Comparison of ENCODE assay signal across 18 cellular contexts in genomic region chr6:119296036-119297035, GRCh38. TPM values are rescaled to one million over a fixed set of nuclear protein-coding genes. Genes with fewer than 3 reads are reported as not detected.
A peak's percentile ranks its signal among the peaks of the same experiment; 100 is the strongest.
DNase-seq lines count a peak whose midpoint lies in the region; ATAC-seq, FAIRE-seq and TF ChIP-seq lines count a peak whose summit lies in the region.
"Had no signal": no experiment of that assay in that cellular context is flagged by ENCODE, and none has a peak within 500 bp of the region (broad histone marks: within the 10 kb centered on the region; RNA-seq: fewer than 3 reads in every experiment).

No MANE protein-coding gene starts in this region.

- no peak for TF ChIP-seq EP300 in GM12878 (IDR thresholded peaks at IDR 0.05; ENCODE audit: borderline replicate concordance in 1 of 2, control insufficient read depth in 1 of 2, low read depth in 2 of 2, low read length in 2 of 2)

- in situ Hi-C loops in GM12878 (cut with MboI), result no loop called here

- H2AFZ ChIP-seq in GM12878 (ENCODE audit: control insufficient read depth, low read depth, low read length), result no peak overlapping the region

- no peak overlapping the region for H3K4me2 ChIP-seq in GM12878 (ENCODE audit: control insufficient read depth, insufficient read depth)
- H3K4me2 ChIP-seq: BLaER1 had no signal

- no peak overlapping the region for H3K4me3 ChIP-seq in HUES48 (ENCODE audit: low read depth, low read length)
- H3K4me3 ChIP-seq in GM12878, result no peak overlapping the region
- H3K4me3 ChIP-seq in iPS-20b (ENCODE audit: low read length), result 0 out of 2 replicates have a peak overlapping the region, but pooled peaks have one; percentile 2
- peak overlapping the region; percentile 26 to 31 for H3K4me3 ChIP-seq in aorta (ENCODE audit: low read length in 2 of 2)
- H3K4me3 ChIP-seq: BLaER1, sigmoid colon had no signal

- H4K20me1 ChIP-seq in GM12878 (ENCODE audit: control insufficient read depth, insufficient read depth), result no peaks in the 10 kb centered on the region
- H4K20me1 ChIP-seq: BLaER1 had no signal

- no peak for DNase-seq in GM12878 (ENCODE audit: low read depth, low spot score)
- no peak for DNase-seq in aorta
- DNase-seq in stimulated activated CD4-positive, alpha-beta T cell treated with anti-CD3 and anti-CD28 coated beads, Interleukin-15, amount 100 ng/mL, for 24 hours, result no peak
- no peak for DNase-seq in NOMO-1 treated with DMSO at 0.1 percent for 48 hours (lab: John Stamatoyannopoulos, UW; ENCODE audit: unreplicated experiment)
- DNase-seq: activated CD4-positive, alpha-beta T cell treated with anti-CD3 and anti-CD28 coated beads for 48 hours; Caco-2; NCI-H1436; NCI-H774; PC-3; sigmoid colon; stimulated activated CD4-positive, alpha-beta T cell treated with anti-CD3 and anti-CD28 coated beads, Interleukin-1b, Interleukin-23, amount 100 ng/mL, for 48 hours; stimulated activated naive B cell treated with anti-CD40 and anti-IgM and Interleukin-4, amounts not matched to agents 10 μg/mL and 1 μg/mL and 100 μg/mL, for 72 hours had no signal

- no TSS peak for BruUV-seq in GM12878 (replicated peaks; lab: Mats Ljungman, UMichigan)

- ATAC-seq in GM12878, result peak; percentile 68
- ATAC-seq in aorta (ENCODE audit: low FRiP score), result no peak
- ATAC-seq in SK-N-SH treated with all-trans-retinoic acid at 6 μM for 48 hours, result no peak
- ATAC-seq: PC-3; stimulated activated naive B cell treated with anti-CD40 and anti-IgM and Interleukin-4, amounts not matched to agents 10 μg/mL and 1 μg/mL and 100 μg/mL, for 72 hours had no signal

- intact Hi-C loops in GM12878 (cut with micrococcal nuclease; ENCODE audit: unreplicated experiment), result no loop called here
- intact Hi-C loops in aorta (cut with DNase I), result no loop called here

- CTCF ChIA-PET in GM12878 (lab: Yijun Ruan, JAX), result interaction anchor here (1.2 to 1.3 kb wide), 2 partner anchors 8 to 47 kb away, joined by 3 to 8 read pairs; no protein-coding TSS in a partner anchor

- H3K27ac ChIP-seq in HUES48 (ENCODE audit: low read depth, low read length) (peak overlapping the region; percentile 29), GM12878 (ENCODE audit: control insufficient read depth, insufficient read depth) (no peak overlapping the region), iPS-20b (ENCODE audit: low read length) (no peak overlapping the region), aorta (ENCODE audit: low read depth in 1 of 2, low read length in 2 of 2) (no peak overlapping the region)
- H3K27ac ChIP-seq: BLaER1, sigmoid colon had no signal

- SMC1A ChIA-PET in GM12878 (lab: Charles Lee; ENCODE audit: uncharacterized antibody, unreplicated experiment), result interaction anchor here (1.4 kb wide), 3 partner anchors 12 to 42 kb away, joined by 4 to 13 read pairs (median 5); no protein-coding TSS in a partner anchor

- POLR2A ChIA-PET in GM12878 (lab: Charles Lee), result interaction anchor here (0.5 kb wide), 1 partner anchor 88 kb away, joined by 4 read pairs; no protein-coding TSS in a partner anchor

- no peak for TF ChIP-seq RAD21 in GM12878 (IDR thresholded peaks at IDR 0.05; ENCODE audit: insufficient read depth, low read depth, low read length)

- TF ChIP-seq CTCF in GM12878 (IDR thresholded peaks at IDR 0.05 in 2 of 3, conservative IDR thresholded peaks at IDR 0.05 in 1 of 3; ENCODE audit: control insufficient read depth in 2 of 3, extremely low read depth in 1 of 3, insufficient read depth in 1 of 3, low read depth in 3 of 3, low read length in 3 of 3), result no peak

- FAIRE-seq in GM12878 (lab: Jason Lieb, UNC), result no peak
- FAIRE-seq: bronchial epithelial cell, keratinocyte had no signal

- H3K9ac ChIP-seq in HUES48 (ENCODE audit: low read depth, low read length) (no peak overlapping the region), GM12878 (ENCODE audit: control insufficient read depth, insufficient read depth, low read length) (no peak overlapping the region), iPS-20b (ENCODE audit: low read depth, low read length) (no peak overlapping the region)
- H3K9ac ChIP-seq: BLaER1 had no signal

- H3K79me2 ChIP-seq in GM12878 (ENCODE audit: control insufficient read depth, insufficient read depth, low read length), result no peaks in the 10 kb centered on the region

- RAD21 ChIA-PET in GM12878 (lab: Charles Lee; ENCODE audit: unreplicated experiment), result interaction anchor here (0.9 to 1.4 kb wide), 2 partner anchors 17 to 50 kb away, joined by 3 to 8 read pairs; no protein-coding TSS in a partner anchor

- 86% methylated on average over 4 of the region's 4 CpGs for WGBS in GM12878 (ENCODE audit: insufficient coverage, insufficient replicate concordance, low lambda C conversion rate, missing lambda C conversion rate)
- WGBS in aorta, 2 donors, result 48 to 49% methylated on average over 4 of the region's 4 CpGs

- H3K36me3 ChIP-seq in HUES48 (ENCODE audit: control insufficient read depth, insufficient read depth, low read length), result no peaks in the 10 kb centered on the region
- peaks cover 0 to 2% of the 10 kb centered on the region in 2 experiments; a peak in 1 of 4 replicates for H3K36me3 ChIP-seq in GM12878 (ENCODE audit: control insufficient read depth in 2 of 2, insufficient read depth in 2 of 2, low read length in 1 of 2)
- H3K36me3 ChIP-seq in iPS-20b (ENCODE audit: insufficient read depth, low read depth, low read length), result no peaks in the 10 kb centered on the region
- H3K36me3 ChIP-seq in aorta (ENCODE audit: control insufficient read depth in 1 of 2, insufficient read depth in 2 of 2, low read length in 1 of 2), result no peaks in the 10 kb centered on the region
- H3K36me3 ChIP-seq: BLaER1 had no signal

- H3K4me1 ChIP-seq in HUES48 (ENCODE audit: control insufficient read depth, insufficient read depth, low read length) (peaks cover 15% of the 10 kb centered on the region), GM12878 (ENCODE audit: control insufficient read depth, insufficient read depth, low read length) (no peaks in the 10 kb centered on the region), iPS-20b (ENCODE audit: insufficient read depth, low read length) (peaks cover 10% of the 10 kb centered on the region), aorta (ENCODE audit: control insufficient read depth in 1 of 2, insufficient read depth in 2 of 2, low read length in 2 of 2) (no peaks in the 10 kb centered on the region)
- H3K4me1 ChIP-seq: BLaER1 had no signal

- H3K27me3 ChIP-seq in HUES48 (ENCODE audit: control insufficient read depth, insufficient read depth, low read length) (no peaks in the 10 kb centered on the region), GM12878 (replicated peaks in 1 of 2; ENCODE audit: control insufficient read depth in 2 of 2, insufficient read depth in 2 of 2, low read length in 1 of 2) (no peaks in the 10 kb centered on the region), iPS-20b (ENCODE audit: insufficient read depth, low read length) (no peaks in the 10 kb centered on the region), aorta (ENCODE audit: control insufficient read depth in 1 of 2, insufficient read depth in 2 of 2, low read length in 1 of 2) (no peaks in the 10 kb centered on the region)
- H3K27me3 ChIP-seq: BLaER1, sigmoid colon had no signal

- H3K9me3 ChIP-seq in HUES48 (ENCODE audit: control insufficient read depth, insufficient read depth, low read length) (no peaks in the 10 kb centered on the region), GM12878 (replicated peaks; ENCODE audit: control insufficient read depth, insufficient read depth, low read length) (no peaks in the 10 kb centered on the region), iPS-20b (ENCODE audit: insufficient read depth, low read depth, low read length) (no peaks in the 10 kb centered on the region), aorta (ENCODE audit: control insufficient read depth, low read length) (no peaks in the 10 kb centered on the region)
- H3K9me3 ChIP-seq: BLaER1, Caco-2, sigmoid colon had no signal

- no peak for TF ChIP-seq POLR2A in GM12878 (IDR thresholded peaks at IDR 0.05; ENCODE audit: low read depth, low read length)

TF ChIP-seq in GM12878, 131 proteins besides CTCF, POLR2A, EP300 and RAD21 (continues in another document):
- no peak for TF ChIP-seq BHLHE40 (IDR thresholded peaks at IDR 0.05; ENCODE audit: borderline replicate concordance in 1 of 2, low read depth in 2 of 2, low read length in 1 of 2)
- TF ChIP-seq STAT1 (conservative IDR thresholded peaks at IDR 0.05), result no peak
- no peak for TF ChIP-seq HDGF (IDR thresholded peaks at IDR 0.05)
- TF ChIP-seq RCOR1 (conservative IDR thresholded peaks at IDR 0.05; ENCODE audit: low read depth, low read length), result no peak
- TF ChIP-seq PAX8 (IDR thresholded peaks at IDR 0.05), result no peak
- no peak for TF ChIP-seq FOXM1 (IDR thresholded peaks at IDR 0.05; ENCODE audit: low read depth, low read length)
- no peak for TF ChIP-seq KAT2A (conservative IDR thresholded peaks at IDR 0.05; ENCODE audit: control insufficient read depth, low read depth, low read length)

TF ChIP-seq in SK-N-SH treated with all-trans-retinoic acid at 6 μM for 48 hours, 23 proteins besides CTCF, POLR2A, EP300 and RAD21 (continues in another document):
- no peak for TF ChIP-seq ZFP30 (CRISPR knock-in tag; IDR thresholded peaks at IDR 0.05)
- TF ChIP-seq CSDC2 (CRISPR knock-in tag; IDR thresholded peaks at IDR 0.05), result no peak
- no peak for TF ChIP-seq BACH2 (CRISPR knock-in tag; IDR thresholded peaks at IDR 0.05; ENCODE audit: borderline replicate concordance)
- no peak for TF ChIP-seq ZNF8 (CRISPR knock-in tag; IDR thresholded peaks at IDR 0.05)
- no peak for TF ChIP-seq RARB (CRISPR knock-in tag; IDR thresholded peaks at IDR 0.05)
- no peak for TF ChIP-seq GLIS3 (CRISPR knock-in tag; IDR thresholded peaks at IDR 0.05)
- TF ChIP-seq ISL1 (CRISPR knock-in tag; IDR thresholded peaks at IDR 0.05), result no peak
- no peak for TF ChIP-seq ZFP3 (CRISPR knock-in tag; IDR thresholded peaks at IDR 0.05)
- TF ChIP-seq ZNF565 (CRISPR knock-in tag; conservative IDR thresholded peaks at IDR 0.05; ENCODE audit: low read depth), result no peak

RNA-seq across cellular contexts. Expression of gene MAN1A1, which starts 53.2 kb away (rescaled TPM):
- 56.7 and 61.9 TPM in 2 replicates for total RNA-seq in GM12878 (2013; cell fraction: nucleolus; rRNA removed)
- total RNA-seq in GM12878 (2014; rRNA removed) (27.5 and 30.0 TPM in 2 replicates), GM12878 (2014; rRNA removed; fragmentation: Illumina TruSeq; extraction: Trizol) (19.0 and 19.5 TPM in 2 replicates), GM12878 (2021) (25.3 and 26.8 TPM in 2 replicates), aorta (10 to 100 TPM; 57.8 to 76.0 TPM)
- 8.6 TPM for polyA plus RNA-seq in GM12878 (2011; ENCODE audit: low read depth)
- polyA plus RNA-seq in GM12878 (2011; rRNA removed) (28.1 and 36.2 TPM in 2 replicates), GM12878 (2014; fragmentation: Illumina TruSeq; extraction: Trizol) (22.1 and 26.4 TPM in 2 replicates), GM12878 (2014; fragmentation: Nextera tagmentation; extraction: Ambion mirVana) (1 to 10 TPM; 8.7 TPM), GM12878 (2014; rRNA removed) (14.2 and 15.2 TPM in 2 replicates), GM12878 (2016; fragmentation: Nextera tagmentation; extraction: Ambion mirVana) (10 to 100 TPM in 1 of 2 experiments, 1 to 10 TPM in 1; 5.4 to 19.4 TPM), aorta (10 to 100 TPM; 22.2 to 22.6 TPM)
- 7.8 and 9.9 TPM in 2 replicates for polyA plus RNA-seq in GM12878 (2011; cell fraction: cytosol; rRNA removed)
- 7.3 and 10.1 TPM in 2 replicates for polyA plus RNA-seq in GM12878 (2011; cell fraction: nucleus; rRNA removed)
- 15.8 and 16.6 TPM in 2 replicates for polyA plus RNA-seq in GM12878 (2012)
- 10.0 and 13.8 TPM in 2 replicates for polyA minus RNA-seq in GM12878 (2011; rRNA and poly(A)+ RNA removed)
- 6.5 and 8.3 TPM in 2 replicates for polyA minus RNA-seq in GM12878 (2011; cell fraction: cytosol; rRNA and poly(A)+ RNA removed)
- polyA minus RNA-seq in GM12878 (2011; cell fraction: nucleus; rRNA and poly(A)+ RNA removed), result 9.6 and 18.1 TPM in 2 replicates

Comparison
In these comparisons a context has a peak if more than half of its experiments do, and no peak if none do; other contexts are left out.
1. H3K4me3 ChIP-seq: peak in iPS-20b (single experiment) and aorta (2 of 2); none in HUES48 (single experiment) and GM12878 (single experiment).